10 cellular contexts compared by ENCODE assay signal in the genomic region with DNA sequence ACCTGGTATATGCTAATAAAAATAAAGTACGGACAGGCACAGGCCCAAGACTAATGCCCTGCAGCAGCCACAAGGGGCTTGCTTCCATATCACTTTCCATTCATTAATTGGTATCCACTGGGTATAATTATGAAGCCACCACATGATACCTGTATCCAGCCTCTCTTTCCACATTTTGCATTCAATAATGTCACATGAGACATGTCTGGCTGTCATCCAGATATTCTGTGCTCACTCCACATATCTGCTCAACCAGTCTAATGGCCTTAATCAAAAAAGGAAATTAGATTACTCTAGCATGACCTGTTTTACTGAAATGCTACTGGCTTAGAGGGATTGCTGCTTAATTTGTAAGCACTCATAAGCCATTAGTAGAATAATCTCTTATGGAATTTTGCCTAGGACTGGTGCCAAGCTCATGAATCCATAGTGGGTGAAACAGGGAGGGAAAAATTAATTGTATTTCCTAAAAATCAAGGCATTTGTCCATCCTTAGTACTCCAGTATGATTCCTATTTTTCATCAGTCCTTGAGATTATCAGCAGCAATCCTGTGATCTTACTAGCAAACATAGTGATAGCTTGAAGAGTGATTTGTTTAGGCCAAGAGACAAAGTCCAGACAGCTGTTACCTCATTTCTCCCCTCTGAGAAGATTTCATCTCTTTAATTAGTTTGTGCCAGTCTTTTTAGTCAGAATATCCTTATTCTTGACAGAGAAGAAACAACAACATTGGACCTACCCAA.
DNase-seq lines count a peak whose midpoint lies in the region; ATAC-seq and TF ChIP-seq lines count a peak whose summit lies in the region.
"Had no signal": no experiment of that assay in that cellular context is flagged by ENCODE, and none has a peak within 500 bp of the region (broad histone marks: within the 10 kb centered on the region; RNA-seq: fewer than 3 reads in every experiment).

No MANE protein-coding gene starts in this region.

- no peaks in the 10 kb centered on the region for H3K36me3 Mint-ChIP-seq in type B pancreatic cell

- TF ChIP-seq CTCF in type B pancreatic cell (conservative IDR thresholded peaks at IDR 0.05), result peak; percentile 15

- no peaks in the 10 kb centered on the region for H3K4me1 Mint-ChIP-seq in type B pancreatic cell (ENCODE audit: unreplicated experiment)

- H3K9me3 Mint-ChIP-seq in type B pancreatic cell, result no peaks in the 10 kb centered on the region

- H3K27ac Mint-ChIP-seq in type B pancreatic cell, result no peak overlapping the region

- ATAC-seq in GM19397 (IDR thresholded peaks at IDR 0.05; ENCODE audit: unreplicated experiment) (no peak), HG03378 (IDR thresholded peaks at IDR 0.05; ENCODE audit: unreplicated experiment) (no peak)
- ATAC-seq: stimulated activated naive CD8-positive, alpha-beta T cell treated with anti-CD3 and anti-CD28 coated beads, Interleukin-15, Interleukin-2, amounts not matched to agents 100 U/mL and 50 U/mL, for 24 hours had no signal

- no peak overlapping the region for H3K4me3 Mint-ChIP-seq in type B pancreatic cell

- no peaks in the 10 kb centered on the region for H3K27me3 Mint-ChIP-seq in type B pancreatic cell

- DNase-seq in NCI-H748 (lab: John Stamatoyannopoulos, UW; ENCODE audit: unreplicated experiment) (peak; percentile 75), NCI-H748 treated with DMSO at 0.1 percent for 48 hours (lab: John Stamatoyannopoulos, UW) (no peak), NCI-H69 (lab: John Stamatoyannopoulos, UW) (peak; percentile 90), cerebellum (ENCODE audit: low spot score) (peak; percentile 66), type B pancreatic cell (ENCODE audit: extremely low spot score, unreplicated experiment) (no peak)
- DNase-seq in central memory CD4-positive, alpha-beta T cell, result no peak
- DNase-seq: SHP77 treated with DMSO at 0.1 percent for 48 hours; stimulated activated naive CD8-positive, alpha-beta T cell treated with anti-CD3 and anti-CD28 coated beads, Interleukin-15, Interleukin-2, amounts not matched to agents 100 U/mL and 50 U/mL, for 24 hours had no signal

Comparison
In these comparisons a context has a peak if more than half of its experiments do, and no peak if none do; other contexts are left out.
1. DNase-seq: peak in NCI-H748 (single experiment), NCI-H69 (single experiment) and cerebellum (single experiment); none in NCI-H748 treated with DMSO at 0.1 percent for 48 hours (single experiment), type B pancreatic cell (single experiment) and central memory CD4-positive, alpha-beta T cell (single experiment).